Comparison of ENCODE assay signal across 2 cellular contexts in the genomic region with DNA sequence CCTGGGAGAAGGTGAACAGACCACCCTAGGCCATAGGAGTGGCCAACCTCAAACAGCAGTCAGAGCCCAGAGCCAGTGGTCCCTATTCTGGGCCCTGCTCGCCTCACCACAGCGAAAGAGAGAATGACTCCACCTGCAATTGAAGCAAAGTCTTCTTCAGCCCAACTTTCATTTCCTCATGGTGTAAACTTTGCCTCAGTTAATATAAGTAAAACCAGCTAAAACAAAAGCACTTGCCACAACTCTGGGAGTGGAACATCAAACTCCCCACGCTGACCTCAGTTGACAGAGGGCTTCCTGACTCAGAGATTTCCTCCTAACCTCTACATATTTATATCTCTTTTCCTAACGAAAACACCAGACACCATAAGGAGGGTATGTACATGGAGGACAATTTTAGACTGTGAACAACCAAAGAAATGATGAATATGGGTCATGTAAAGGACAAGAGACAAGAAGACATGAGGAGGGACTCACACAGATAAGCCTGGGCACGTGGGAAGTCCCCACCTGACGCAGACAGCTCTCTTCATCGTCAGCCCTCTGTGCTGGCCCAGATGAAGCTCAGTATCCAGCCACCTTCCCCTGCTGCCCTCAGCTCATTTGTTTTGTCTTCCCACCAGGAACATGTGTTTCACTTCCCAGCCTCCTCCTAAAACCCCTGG.
A peak's percentile ranks its signal among the peaks of the same experiment; 100 is the strongest.
TF ChIP-seq lines count a peak whose summit lies in the region.

No MANE protein-coding gene starts in this region.

TF ChIP-seq in liver, 16 proteins besides CTCF, POLR2A, EP300 and RAD21:
- TF ChIP-seq, protein P1, sequence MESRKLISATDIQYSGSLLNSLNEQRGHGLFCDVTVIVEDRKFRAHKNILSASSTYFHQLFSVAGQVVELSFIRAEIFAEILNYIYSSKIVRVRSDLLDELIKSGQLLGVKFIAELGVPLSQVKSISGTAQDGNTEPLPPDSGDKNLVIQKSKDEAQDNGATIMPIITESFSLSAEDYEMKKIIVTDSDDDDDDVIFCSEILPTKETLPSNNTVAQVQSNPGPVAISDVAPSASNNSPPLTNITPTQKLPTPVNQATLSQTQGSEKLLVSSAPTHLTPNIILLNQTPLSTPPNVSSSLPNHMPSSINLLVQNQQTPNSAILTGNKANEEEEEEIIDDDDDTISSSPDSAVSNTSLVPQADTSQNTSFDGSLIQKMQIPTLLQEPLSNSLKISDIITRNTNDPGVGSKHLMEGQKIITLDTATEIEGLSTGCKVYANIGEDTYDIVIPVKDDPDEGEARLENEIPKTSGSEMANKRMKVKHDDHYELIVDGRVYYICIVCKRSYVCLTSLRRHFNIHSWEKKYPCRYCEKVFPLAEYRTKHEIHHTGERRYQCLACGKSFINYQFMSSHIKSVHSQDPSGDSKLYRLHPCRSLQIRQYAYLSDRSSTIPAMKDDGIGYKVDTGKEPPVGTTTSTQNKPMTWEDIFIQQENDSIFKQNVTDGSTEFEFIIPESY (IDR thresholded peaks at IDR 0.05): no peak
- no peak for TF ChIP-seq SP1 (IDR thresholded peaks at IDR 0.05)
- TF ChIP-seq NR2F2 (IDR thresholded peaks at IDR 0.05): peak; percentile 25

TF ChIP-seq in HepG2, 621 proteins besides CTCF, POLR2A, EP300 and RAD21:
- no peak for TF ChIP-seq ZNF224 (CRISPR knock-in tag; IDR thresholded peaks at IDR 0.05)
- TF ChIP-seq PRMT3 (CRISPR knock-in tag; IDR thresholded peaks at IDR 0.05; ENCODE audit: borderline replicate concordance, low read depth): no peak
- no peak for TF ChIP-seq ZNF710 (CRISPR knock-in tag; IDR thresholded peaks at IDR 0.05; ENCODE audit: borderline replicate concordance)
